ENCODE assay signal across 19 cellular contexts in genomic region chr19:40642757-40643325, GRCh38.
"Had no signal": no experiment of that assay in that cellular context is flagged by ENCODE, and none has a peak within 500 bp of the region (broad histone marks: within the 10 kb centered on the region; RNA-seq: fewer than 3 reads in every experiment).

No MANE protein-coding gene starts in this region.

- DNase-seq: activated CD4-positive, alpha-beta T cell treated with anti-CD3 and anti-CD28 coated beads, Interleukin-2, amount 10 ng/mL, durations not matched to agents 24 days and 14 days; activated CD4-positive, CD25-positive, alpha-beta regulatory T cell; activated CD8-positive, alpha-beta memory T cell treated with anti-CD3 and anti-CD28 coated beads, Interleukin-2, amount 50 U/mL, for 4 hours; activated CD8-positive, alpha-beta T cell treated with anti-CD3 and anti-CD28 coated beads, Interleukin-2, amount 10 ng/mL, durations not matched to agents 7 days and 5 days; activated gamma-delta T cell; activated T-cell treated with anti-CD3 and anti-CD28 coated beads, Interleukin-2, amount 50 U/mL, for 72 hours; body of pancreas; central memory CD4-positive, alpha-beta T cell; cortex of kidney; effector CD4-positive, alpha-beta T cell; left ventricle myocardium superior; natural killer cell; retina; stimulated activated CD4-positive, alpha-beta T cell treated with anti-CD3 and anti-CD28 coated beads, Interleukin-15, amount 100 ng/mL, for 24 hours; stimulated activated CD4-positive, alpha-beta T cell treated with anti-CD3 and anti-CD28 coated beads, Interleukin-4, amount 100 ng/mL, for 1 hour; stimulated activated naive CD4-positive, alpha-beta T cell; SW 1271 had no signal

- H3K4me3 ChIP-seq: body of pancreas, skin epidermis had no signal

- H3K9me3 ChIP-seq: body of pancreas had no signal

- ATAC-seq: activated CD8-positive, alpha-beta T cell treated with anti-CD3 and anti-CD28 coated beads, Interleukin-2, amount 10 ng/mL, durations not matched to agents 7 days and 5 days; activated naive CD4-positive, alpha-beta T cell treated with anti-CD3 and anti-CD28 coated beads, Interleukin-2, amount 50 U/mL, for 72 hours; activated T-cell treated with anti-CD3 and anti-CD28 coated beads, Interleukin-2, amount 50 U/mL, for 72 hours; body of pancreas; left ventricle myocardium superior; natural killer cell had no signal

- H3K27ac ChIP-seq: body of pancreas, skin epidermis had no signal

- H3K27me3 ChIP-seq: body of pancreas had no signal
